Comparison of ENCODE assay signal across 31 cellular contexts in genomic region chr12:93106910-93107309, GRCh38.
DNase-seq lines count a peak whose midpoint lies in the region; ATAC-seq, FAIRE-seq and TF ChIP-seq lines count a peak whose summit lies in the region.
"Had no signal": no experiment of that assay in that cellular context is flagged by ENCODE, and none has a peak within 500 bp of the region (broad histone marks: within the 10 kb centered on the region; RNA-seq: fewer than 3 reads in every experiment).

No MANE protein-coding gene starts in this region.

- peaks cover 2% of the 10 kb centered on the region in 2 donors for H3K36me3 Mint-ChIP-seq in activated T-cell treated with anti-CD3 and anti-CD28 coated beads, Interleukin-2, amount 50 U/mL, for 72 hours (ENCODE audit: insufficient read depth in 2 of 2)
- no peaks in the 10 kb centered on the region for H3K36me3 Mint-ChIP-seq in activated T-helper 17 cell treated with anti-CD3 and anti-CD28 coated beads, Interleukin-2, amount 50 U/mL, for 72 hours (ENCODE audit: low read depth)
- no peaks in the 10 kb centered on the region for H3K36me3 Mint-ChIP-seq in osteocyte (ENCODE audit: unreplicated experiment)
- H3K36me3 Mint-ChIP-seq: T-cell had no signal

- TF ChIP-seq POLR2A in GM12892 (IDR thresholded peaks at IDR 0.05; ENCODE audit: low read depth, low read length): no peak

- no peak for TF ChIP-seq CTCF in osteocyte (IDR thresholded peaks at IDR 0.05)

- H3K27me3 Mint-ChIP-seq in activated T-cell treated with anti-CD3 and anti-CD28 coated beads, Interleukin-2, amount 50 U/mL, for 72 hours (ENCODE audit: low read depth): no peaks in the 10 kb centered on the region
- H3K27me3 Mint-ChIP-seq in activated T-helper 17 cell treated with anti-CD3 and anti-CD28 coated beads, Interleukin-2, amount 50 U/mL, for 72 hours: no peaks in the 10 kb centered on the region
- H3K27me3 Mint-ChIP-seq in osteocyte (ENCODE audit: unreplicated experiment): no peaks in the 10 kb centered on the region
- H3K27me3 Mint-ChIP-seq: activated B cell treated with CpG ODN at 0.5 μM for 24 hours, T-cell had no signal

- no peak overlapping the region for H3K27ac Mint-ChIP-seq in activated T-cell treated with anti-CD3 and anti-CD28 coated beads, Interleukin-2, amount 50 U/mL, for 72 hours
- peak overlapping the region; percentile 17 for H3K27ac Mint-ChIP-seq in activated T-helper 17 cell treated with anti-CD3 and anti-CD28 coated beads, Interleukin-2, amount 50 U/mL, for 72 hours
- peak overlapping the region; percentile 53 for H3K27ac Mint-ChIP-seq in osteocyte (ENCODE audit: unreplicated experiment)
- H3K27ac Mint-ChIP-seq: activated B cell treated with CpG ODN at 0.5 μM for 24 hours; activated CD8-positive, alpha-beta T cell treated with anti-CD3 and anti-CD28 coated beads, Interleukin-2, amount 10 ng/mL, durations not matched to agents 7 days and 5 days; nephron progenitor cell; T-cell had no signal

- peak; percentile 16 to 34 for ATAC-seq in activated T-cell treated with anti-CD3 and anti-CD28 coated beads, Interleukin-2, amount 50 U/mL, for 72 hours (replicated peaks in 1 of 2)
- ATAC-seq in activated T-helper 17 cell treated with anti-CD3 and anti-CD28 coated beads, Interleukin-2, amount 50 U/mL, for 72 hours (replicated peaks): peak; percentile 76
- no peak for ATAC-seq in HG03521 (IDR thresholded peaks at IDR 0.05; ENCODE audit: unreplicated experiment)
- ATAC-seq: activated CD8-positive, alpha-beta T cell treated with anti-CD3 and anti-CD28 coated beads, Interleukin-2, amount 10 ng/mL, durations not matched to agents 7 days and 5 days; heart right ventricle; pancreas; T-cell had no signal

- no peak overlapping the region for H3K4me3 Mint-ChIP-seq in activated T-cell treated with anti-CD3 and anti-CD28 coated beads, Interleukin-2, amount 50 U/mL, for 72 hours
- no peak overlapping the region for H3K4me3 Mint-ChIP-seq in activated T-helper 17 cell treated with anti-CD3 and anti-CD28 coated beads, Interleukin-2, amount 50 U/mL, for 72 hours
- no peak overlapping the region for H3K4me3 Mint-ChIP-seq in osteocyte (ENCODE audit: unreplicated experiment)
- H3K4me3 Mint-ChIP-seq: activated B cell treated with CpG ODN at 0.5 μM for 24 hours; activated CD8-positive, alpha-beta T cell treated with anti-CD3 and anti-CD28 coated beads, Interleukin-2, amount 10 ng/mL, durations not matched to agents 7 days and 5 days; nephron progenitor cell; T-cell had no signal

- peak in 1 of 2 donors; percentile 6 for DNase-seq in activated T-cell treated with anti-CD3 and anti-CD28 coated beads, Interleukin-2, amount 50 U/mL, for 72 hours
- DNase-seq in activated T-cell treated with anti-CD3 and anti-CD28 coated beads, Interleukin-2, amount 50 U/mL, for 48 hours: no peak
- DNase-seq in GM12892 (ENCODE audit: insufficient read length) (no peak), osteocyte (ENCODE audit: extremely low spot score, unreplicated experiment) (no peak), amniotic stem cell (lab: John Stamatoyannopoulos, UW) (no peak)
- DNase-seq: ACHN; activated B cell treated with CpG ODN at 0.5 μM for 24 hours; activated CD8-positive, alpha-beta T cell treated with anti-CD3 and anti-CD28 coated beads, Interleukin-2, amount 10 ng/mL, durations not matched to agents 7 days and 5 days; activated naive CD4-positive, alpha-beta T cell treated with anti-CD3 and anti-CD28 coated beads, Interleukin-2, amount 50 U/mL, for 16 hours; anterior cingulate cortex; BE2C; cortex of kidney; DMS79 treated with DMSO at 0.1 percent for 48 hours; esophagus squamous epithelium; foreskin melanocyte; heart right ventricle; KG1; MM.1S; NCI-H1417; NCI-H2029 treated with DMSO at 0.1 percent for 48 hours; NCI-H526 treated with DMSO at 0.1 percent for 48 hours; nephron progenitor cell; pancreas; SIG-M5; spleen; stimulated activated naive CD4-positive, alpha-beta T cell treated with Interleukin-2 at 50 U/mL for 16 hours; T-cell had no signal

- peaks cover 0 to 2% of the 10 kb centered on the region in 2 donors for H3K9me3 Mint-ChIP-seq in activated T-cell treated with anti-CD3 and anti-CD28 coated beads, Interleukin-2, amount 50 U/mL, for 72 hours
- no peaks in the 10 kb centered on the region for H3K9me3 Mint-ChIP-seq in activated T-helper 17 cell treated with anti-CD3 and anti-CD28 coated beads, Interleukin-2, amount 50 U/mL, for 72 hours
- no peaks in the 10 kb centered on the region for H3K9me3 Mint-ChIP-seq in osteocyte (ENCODE audit: unreplicated experiment)
- H3K9me3 Mint-ChIP-seq: activated B cell treated with CpG ODN at 0.5 μM for 24 hours, nephron progenitor cell, T-cell had no signal

- peaks cover 40% of the 10 kb centered on the region for H3K4me1 Mint-ChIP-seq in activated T-cell treated with anti-CD3 and anti-CD28 coated beads, Interleukin-2, amount 50 U/mL, for 72 hours (ENCODE audit: low read depth)
- H3K4me1 Mint-ChIP-seq in activated T-helper 17 cell treated with anti-CD3 and anti-CD28 coated beads, Interleukin-2, amount 50 U/mL, for 72 hours: no peaks in the 10 kb centered on the region
- H3K4me1 Mint-ChIP-seq in osteocyte (ENCODE audit: unreplicated experiment): peaks cover 44% of the 10 kb centered on the region
- H3K4me1 Mint-ChIP-seq: T-cell had no signal

- peak; percentile 30 for FAIRE-seq in GM12892 (lab: Jason Lieb, UNC)
- FAIRE-seq: HTR-8/SVneo, pancreas, RCC 7860 had no signal
